24 cellular contexts compared by ENCODE assay signal in genomic region chr9:78366827-78367226, GRCh38.
DNase-seq lines count a peak whose midpoint lies in the region; ATAC-seq, FAIRE-seq and TF ChIP-seq lines count a peak whose summit lies in the region.
"Had no signal": no experiment of that assay in that cellular context is flagged by ENCODE, and none has a peak within 500 bp of the region (broad histone marks: within the 10 kb centered on the region; RNA-seq: fewer than 3 reads in every experiment).

No MANE protein-coding gene starts in this region.

- no peaks in the 10 kb centered on the region for H3K36me3 Mint-ChIP-seq in astrocyte (ENCODE audit: low read depth, unreplicated experiment)
- H3K36me3 Mint-ChIP-seq: CD4-positive, alpha-beta memory T cell; IgD-negative memory B cell had no signal

- H2BK120ac ChIP-seq in mesenchymal stem cell (ENCODE audit: low read depth, low read length): no peak overlapping the region

- TF ChIP-seq CTCF in astrocyte (IDR thresholded peaks at IDR 0.05; ENCODE audit: insufficient read depth, low read depth, low read length): no peak

- H2AFZ ChIP-seq in astrocyte (ENCODE audit: low read depth, low read length) (no peak overlapping the region), mesenchymal stem cell (ENCODE audit: low read depth, low read length) (no peak overlapping the region)

- no peak overlapping the region for H3K27ac Mint-ChIP-seq in astrocyte (ENCODE audit: unreplicated experiment)
- H3K27ac Mint-ChIP-seq: CD4-positive, alpha-beta memory T cell had no signal

- H3K18ac ChIP-seq in mesenchymal stem cell (ENCODE audit: low read depth in 1 of 2, low read length in 2 of 2): no peak overlapping the region

- no peak overlapping the region for H2BK12ac ChIP-seq in mesenchymal stem cell (ENCODE audit: low read length in 2 of 2)

- no peaks in the 10 kb centered on the region for H4K20me1 ChIP-seq in astrocyte (ENCODE audit: insufficient read depth, low read length)
- H4K20me1 ChIP-seq: BLaER1 treated with 17β-estradiol and CSF1 and Interleukin-3, amounts not matched to agents 10 nM and 100 nM had no signal

- no peak overlapping the region for H2BK15ac ChIP-seq in mesenchymal stem cell (ENCODE audit: low read depth, poor library complexity, severe bottlenecking)

- H3K79me2 ChIP-seq in astrocyte (ENCODE audit: insufficient read depth, low read length): no peaks in the 10 kb centered on the region

- H3K4me3 ChIP-seq in astrocyte (ENCODE audit: insufficient read depth, low read depth, low read length) (no peak overlapping the region), mesenchymal stem cell (ENCODE audit: insufficient read depth in 1 of 2, low read depth in 1 of 2, low read length in 2 of 2) (no peak overlapping the region)
- H3K4me3 ChIP-seq: BLaER1 treated with 17β-estradiol and CSF1 and Interleukin-3, amounts not matched to agents 10 nM and 100 nM had no signal

- H3K9ac ChIP-seq in astrocyte (ENCODE audit: low read length): no peak overlapping the region
- H3K9ac ChIP-seq in mesenchymal stem cell (ENCODE audit: low read length): no peak overlapping the region
- H3K9ac ChIP-seq: BLaER1 treated with 17β-estradiol and CSF1 and Interleukin-3, amounts not matched to agents 10 nM and 100 nM had no signal

- H3K27me3 ChIP-seq in astrocyte (ENCODE audit: insufficient read depth, low read length): no peaks in the 10 kb centered on the region
- H3K27me3 ChIP-seq in mesenchymal stem cell (ENCODE audit: control insufficient read depth in 1 of 2, insufficient read depth in 1 of 2, low read length in 2 of 2): peaks cover 0 to 13% of the 10 kb centered on the region in 2 experiments
- H3K27me3 ChIP-seq: BLaER1 treated with 17β-estradiol and CSF1 and Interleukin-3, amounts not matched to agents 10 nM and 100 nM had no signal

- H3K9me3 Mint-ChIP-seq in astrocyte (ENCODE audit: unreplicated experiment): no peaks in the 10 kb centered on the region
- H3K9me3 Mint-ChIP-seq: CD4-positive, alpha-beta memory T cell; IgD-negative memory B cell had no signal

- no peak overlapping the region for H3K4me3 Mint-ChIP-seq in astrocyte (ENCODE audit: unreplicated experiment)
- H3K4me3 Mint-ChIP-seq: CD4-positive, alpha-beta memory T cell; IgD-negative memory B cell had no signal

- H3K4me2 ChIP-seq in astrocyte (ENCODE audit: low read length) (no peak overlapping the region), mesenchymal stem cell (ENCODE audit: low read length, poor library complexity, severe bottlenecking) (no peak overlapping the region)
- H3K4me2 ChIP-seq: BLaER1 treated with 17β-estradiol and CSF1 and Interleukin-3, amounts not matched to agents 10 nM and 100 nM had no signal

- no peak overlapping the region for H2BK5ac ChIP-seq in mesenchymal stem cell (ENCODE audit: low read depth, low read length, poor library complexity, severe bottlenecking)

- H3K4ac ChIP-seq in mesenchymal stem cell (ENCODE audit: low read depth in 1 of 2, low read length in 2 of 2): no peak overlapping the region

- no peak for FAIRE-seq in astrocyte (lab: Jason Lieb, UNC)
- FAIRE-seq: GM12891 had no signal

- H2AK5ac ChIP-seq in mesenchymal stem cell (ENCODE audit: low read length, severe bottlenecking): no peak overlapping the region

- WGBS in mesenchymal stem cell: 93% methylated on average over 3 of the region's 3 CpGs

- H3K4me1 Mint-ChIP-seq in astrocyte (ENCODE audit: low read depth, unreplicated experiment): peaks cover 2% of the 10 kb centered on the region

- no peak overlapping the region for H3K23ac ChIP-seq in mesenchymal stem cell (ENCODE audit: low read length in 2 of 2)

- no peaks in the 10 kb centered on the region for H3K9me3 ChIP-seq in astrocyte (ENCODE audit: insufficient read depth, low read depth, low read length)
- no peaks in the 10 kb centered on the region for H3K9me3 ChIP-seq in mesenchymal stem cell (ENCODE audit: control insufficient read depth, low read length)
- H3K9me3 ChIP-seq: BLaER1 treated with 17β-estradiol and CSF1 and Interleukin-3, amounts not matched to agents 10 nM and 100 nM; Caco-2 had no signal

- H3K4me1 ChIP-seq in astrocyte (ENCODE audit: insufficient read depth, low read length): no peaks in the 10 kb centered on the region
- H3K4me1 ChIP-seq in mesenchymal stem cell (ENCODE audit: control insufficient read depth, insufficient read depth, low read depth, low read length): peaks cover 6% of the 10 kb centered on the region
- H3K4me1 ChIP-seq: BLaER1 treated with 17β-estradiol and CSF1 and Interleukin-3, amounts not matched to agents 10 nM and 100 nM; Caco-2 had no signal

- H3K14ac ChIP-seq in mesenchymal stem cell (ENCODE audit: low read length in 2 of 2): no peak overlapping the region

- H4K91ac ChIP-seq in mesenchymal stem cell (ENCODE audit: low read length): no peak overlapping the region

- no peak overlapping the region for H4K8ac ChIP-seq in mesenchymal stem cell (ENCODE audit: low read length)

- DNase-seq in NCI-H1417 (lab: John Stamatoyannopoulos, UW) (peak in 2 of 3 experiments; percentile 11 to 56), NCI-H1417 treated with DMSO at 0.1 percent for 48 hours (lab: John Stamatoyannopoulos, UW) (no peak), A172 (ENCODE audit: low spot score) (peak; percentile 74), astrocyte (ENCODE audit: low read depth) (peak; percentile 63), mesenchymal stem cell (no peak), dedifferentiated amniotic fluid mesenchymal stem cell (ENCODE audit: extremely low spot score) (no peak), HCEC 1CT (no peak)
- DNase-seq: Caco-2; CD4-positive, alpha-beta memory T cell; DND-41; GOT3; MV-4-11; NCI-H187 treated with DMSO at 0.1 percent for 48 hours; NCI-H2107; NCI-H345; NK-92 treated with Interleukin-12 subunit alpha and Interleukin-12 subunit beta, amount 100 ng/mL, for 24 hours; SHP77 treated with DMSO at 0.1 percent for 48 hours had no signal

- ATAC-seq in GM18519 (IDR thresholded peaks at IDR 0.05; ENCODE audit: low FRiP score, unreplicated experiment): no peak
- ATAC-seq: HCT116 had no signal

- H3K27me3 Mint-ChIP-seq in astrocyte (ENCODE audit: low read depth, unreplicated experiment): no peaks in the 10 kb centered on the region

- H3K27ac ChIP-seq in astrocyte (ENCODE audit: low read depth, low read length) (no peak overlapping the region), mesenchymal stem cell (ENCODE audit: low read length, poor library complexity, severe bottlenecking) (peak overlapping the region; percentile 38)
- H3K27ac ChIP-seq: 22Rv1; BLaER1 treated with 17β-estradiol and CSF1 and Interleukin-3, amounts not matched to agents 10 nM and 100 nM; RWPE1 had no signal

- H3K79me1 ChIP-seq in mesenchymal stem cell (replicated peaks; ENCODE audit: low read length, poor library complexity, severe bottlenecking): no peaks in the 10 kb centered on the region

- H3K36me3 ChIP-seq in astrocyte (ENCODE audit: insufficient read depth, low read length) (no peaks in the 10 kb centered on the region), mesenchymal stem cell (ENCODE audit: control insufficient read depth in 1 of 2, insufficient read depth in 2 of 2, low read depth in 1 of 2, low read length in 2 of 2) (no peaks in the 10 kb centered on the region)
- H3K36me3 ChIP-seq: BLaER1 treated with 17β-estradiol and CSF1 and Interleukin-3, amounts not matched to agents 10 nM and 100 nM had no signal

Comparison
In these comparisons a context has a peak if more than half of its experiments do, and no peak if none do; other contexts are left out.
1. DNase-seq: peak in NCI-H1417 (2 of 3), A172 (single experiment) and astrocyte (single experiment); none in NCI-H1417 treated with DMSO at 0.1 percent for 48 hours (single experiment), mesenchymal stem cell (single experiment), dedifferentiated amniotic fluid mesenchymal stem cell (single experiment) and HCEC 1CT (single experiment).